1 cellular context compared by ENCODE assay signal in the genomic region with DNA sequence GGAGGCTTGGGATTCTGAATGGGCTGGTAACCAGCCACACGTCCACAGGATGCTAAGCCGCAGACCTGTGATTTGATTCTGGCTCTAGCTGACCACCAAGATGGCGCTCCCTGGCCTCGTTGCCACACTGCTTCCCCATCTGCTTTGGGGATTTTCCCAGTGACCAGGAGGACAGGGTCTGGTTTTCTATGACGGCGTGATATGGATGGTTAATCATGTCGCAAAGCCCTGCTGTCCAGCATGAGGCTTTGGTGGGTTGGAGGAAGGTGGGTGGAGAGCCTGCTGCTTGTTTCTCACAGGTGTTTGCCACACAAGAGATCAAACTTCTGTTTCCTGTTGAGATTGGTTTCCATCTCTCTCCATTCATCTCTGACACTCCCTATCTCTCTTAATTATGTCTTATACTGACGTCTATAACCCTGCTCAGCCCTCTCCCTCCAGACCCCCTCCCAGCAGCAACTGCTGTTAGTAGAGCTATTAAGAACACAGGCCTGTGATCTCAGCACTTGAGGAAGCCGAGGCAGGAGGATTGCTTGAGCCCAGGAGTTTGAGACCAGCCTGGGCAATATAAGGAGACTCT.
TF ChIP-seq lines count a peak whose summit lies in the region.

No MANE protein-coding gene starts in this region.

TF ChIP-seq in A549, 52 proteins besides CTCF, POLR2A, EP300 and RAD21 (continued from another document):
- no peak for TF ChIP-seq ATOH8 (CRISPR knock-in tag; IDR thresholded peaks at IDR 0.05; ENCODE audit: low read depth)
- TF ChIP-seq FOSL2 (IDR thresholded peaks at IDR 0.05) = no peak
- TF ChIP-seq FOSL2 (CRISPR knock-in tag; IDR thresholded peaks at IDR 0.05) = no peak
